28 cellular contexts compared by ENCODE assay signal in the genomic region with DNA sequence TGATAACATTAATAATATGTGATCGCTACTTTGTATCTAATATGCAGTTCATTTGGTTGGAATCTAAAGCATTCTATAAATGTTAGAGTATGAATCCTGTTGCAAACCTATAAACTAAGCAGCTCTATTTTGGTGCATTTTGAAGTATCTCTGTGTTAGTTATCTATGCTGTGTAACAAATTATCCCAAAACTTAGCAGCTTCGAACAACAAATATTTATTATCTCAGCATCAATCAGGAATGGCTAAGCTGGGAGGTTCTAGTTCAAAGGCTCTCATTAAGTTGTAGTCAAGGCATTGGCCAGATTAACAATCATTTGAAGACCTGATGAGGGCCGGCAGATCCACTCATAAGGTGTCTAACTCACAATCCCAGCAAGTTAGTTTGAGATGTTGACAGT.
"Had no signal": no experiment of that assay in that cellular context is flagged by ENCODE, and none has a peak within 500 bp of the region (broad histone marks: within the 10 kb centered on the region; RNA-seq: fewer than 3 reads in every experiment).

No MANE protein-coding gene starts in this region.

- H3K27ac ChIP-seq: colonic mucosa, coronary artery, dorsolateral prefrontal cortex, epithelial cell of prostate, esophagus muscularis mucosa, esophagus squamous epithelium, foreskin keratinocyte, gastrocnemius medialis, gastroesophageal sphincter, heart left ventricle, heart right ventricle had no signal

- FAIRE-seq: colon, endometrium, endothelial cell of umbilical vein, frontal cortex had no signal

- H3K36me3 ChIP-seq: colonic mucosa, esophagus muscularis mucosa, esophagus squamous epithelium, gastrocnemius medialis, gastroesophageal sphincter, heart left ventricle, heart right ventricle had no signal

- ATAC-seq: effector memory CD8-positive, alpha-beta T cell; esophagus mucosa; foreskin keratinocyte; gastrocnemius medialis; gastroesophageal sphincter; heart left ventricle; heart right ventricle had no signal

- H3K9me3 ChIP-seq: colonic mucosa, esophagus squamous epithelium, gastrocnemius medialis, gastroesophageal sphincter had no signal

- H3K27me3 ChIP-seq: colonic mucosa, dorsolateral prefrontal cortex, esophagus muscularis mucosa, gastrocnemius medialis, gastroesophageal sphincter, heart right ventricle had no signal

- H3K4me1 ChIP-seq: colonic mucosa, esophagus squamous epithelium, foreskin keratinocyte had no signal

- H3K4me3 ChIP-seq: colonic mucosa, coronary artery, dorsolateral prefrontal cortex, esophagus muscularis mucosa, esophagus squamous epithelium, gastrocnemius medialis, gastroesophageal sphincter, heart left ventricle, heart right ventricle had no signal

- DNase-seq: colonic mucosa; cortex of kidney; dermis blood vessel endothelial cell; dorsolateral prefrontal cortex; effector CD4-positive, alpha-beta T cell; effector CD8-positive, alpha-beta T cell; effector memory CD4-positive, alpha-beta T cell; effector memory CD8-positive, alpha-beta T cell; endodermal cell; erythroblast; esophagus squamous epithelium; foreskin fibroblast; foreskin keratinocyte; foreskin melanocyte; gastrocnemius medialis; glutamatergic neuron; head of caudate nucleus; heart left ventricle; heart right ventricle had no signal
